10 cellular contexts compared by ENCODE assay signal in genomic region chr6:25006075-25006474, GRCh38.
DNase-seq lines count a peak whose midpoint lies in the region; ATAC-seq and TF ChIP-seq lines count a peak whose summit lies in the region.
"Had no signal": no experiment of that assay in that cellular context is flagged by ENCODE, and none has a peak within 500 bp of the region (broad histone marks: within the 10 kb centered on the region; RNA-seq: fewer than 3 reads in every experiment).

No MANE protein-coding gene starts in this region.

- DNase-seq in activated T-cell treated with anti-CD3 and anti-CD28 coated beads, Interleukin-2, amount 50 U/mL, for 24 hours = no peak
- DNase-seq in activated T-cell treated with anti-CD3 and anti-CD28 coated beads for 4 hours (no peak), esophagus squamous epithelium (lab: John Stamatoyannopoulos, UW) (no peak), ureter (ENCODE audit: low spot score) (no peak)
- DNase-seq: activated CD8-positive, alpha-beta memory T cell treated with anti-CD3 and anti-CD28 coated beads for 24 hours had no signal

- no peak for TF ChIP-seq POLR2A in esophagus squamous epithelium (IDR thresholded peaks at IDR 0.05)

- H3K9me3 ChIP-seq in esophagus squamous epithelium (no peaks in the 10 kb centered on the region), subcutaneous abdominal adipose tissue (ENCODE audit: control insufficient read depth in 5 of 5, low read length in 5 of 5) (no peaks in the 10 kb centered on the region)

- peak overlapping the region; percentile 40 for H3K4me3 Mint-ChIP-seq in activated T-cell treated with anti-CD3 and anti-CD28 coated beads, Interleukin-2, amount 50 U/mL, for 24 hours

- H3K4me1 ChIP-seq in esophagus squamous epithelium (peaks cover 0 to 59% (median 23%) of the 10 kb centered on the region in 3 donors), subcutaneous abdominal adipose tissue (ENCODE audit: control insufficient read depth in 5 of 5, insufficient read depth in 5 of 5, low read length in 5 of 5) (peaks cover 4 to 26% (median 20%) of the 10 kb centered on the region in 5 donors)

- no peaks in the 10 kb centered on the region for H3K27me3 Mint-ChIP-seq in activated T-cell treated with anti-CD3 and anti-CD28 coated beads, Interleukin-2, amount 50 U/mL, for 24 hours

- no peaks in the 10 kb centered on the region for H3K36me3 ChIP-seq in esophagus squamous epithelium
- no peaks in the 10 kb centered on the region for H3K36me3 ChIP-seq in subcutaneous abdominal adipose tissue (ENCODE audit: control insufficient read depth in 5 of 5, insufficient read depth in 5 of 5, low read length in 5 of 5)

- peaks cover 79% of the 10 kb centered on the region for H3K4me1 Mint-ChIP-seq in activated T-cell treated with anti-CD3 and anti-CD28 coated beads, Interleukin-2, amount 50 U/mL, for 24 hours (ENCODE audit: low read depth)

- H3K27ac ChIP-seq in VCaP = peak overlapping the region; percentile 67
- H3K27ac ChIP-seq in esophagus squamous epithelium = peak overlapping the region; percentile 47 to 92 (median 88)
- peak overlapping the region; percentile 4 for H3K27ac ChIP-seq in subcutaneous abdominal adipose tissue (ENCODE audit: low read depth, low read length)

- ATAC-seq in GM21381 (IDR thresholded peaks at IDR 0.05; ENCODE audit: unreplicated experiment) (no peak), HG02970 (IDR thresholded peaks at IDR 0.05; ENCODE audit: low FRiP score, unreplicated experiment) (no peak)

- H3K27me3 ChIP-seq in esophagus squamous epithelium = no peaks in the 10 kb centered on the region
- no peaks in the 10 kb centered on the region for H3K27me3 ChIP-seq in subcutaneous abdominal adipose tissue (ENCODE audit: control insufficient read depth in 5 of 5, insufficient read depth in 4 of 5, low read length in 5 of 5)

- H3K36me3 Mint-ChIP-seq in activated T-cell treated with anti-CD3 and anti-CD28 coated beads, Interleukin-2, amount 50 U/mL, for 24 hours (ENCODE audit: low read depth) = no peaks in the 10 kb centered on the region

- no peak overlapping the region for H3K9ac ChIP-seq in subcutaneous abdominal adipose tissue (ENCODE audit: low read length in 5 of 5)

- no peaks in the 10 kb centered on the region for H3K9me3 Mint-ChIP-seq in activated T-cell treated with anti-CD3 and anti-CD28 coated beads, Interleukin-2, amount 50 U/mL, for 24 hours

- WGBS in esophagus squamous epithelium, 2 donors = 63 to 68% methylated on average over 1 of the region's 1 CpG

- peak overlapping the region; percentile 93 for H3K27ac Mint-ChIP-seq in activated T-cell treated with anti-CD3 and anti-CD28 coated beads, Interleukin-2, amount 50 U/mL, for 24 hours

- intact Hi-C loops in esophagus squamous epithelium (cut with DNase I) = no loop called here

- no peak for TF ChIP-seq CTCF in VCaP (conservative IDR thresholded peaks at IDR 0.05)
- TF ChIP-seq CTCF in esophagus squamous epithelium (IDR thresholded peaks at IDR 0.05) = no peak

- H3K4me3 ChIP-seq in esophagus squamous epithelium (no peak overlapping the region), subcutaneous abdominal adipose tissue (ENCODE audit: low read depth in 1 of 5, low read length in 5 of 5) (no peak overlapping the region)
- H3K4me3 ChIP-seq: coronary artery had no signal

Comparison
In these comparisons a context has a peak if more than half of its experiments do, and no peak if none do; other contexts are left out.
1. H3K27ac ChIP-seq: peak in every context shown above with its lines; median percentile 88 in esophagus squamous epithelium; 67 in VCaP; 4 in subcutaneous abdominal adipose tissue.